Comparison of ENCODE assay signal across 8 cellular contexts in genomic region chr16:5034167-5034523, GRCh38. TPM values are rescaled to one million over a fixed set of nuclear protein-coding genes. Genes with fewer than 3 reads are reported as not detected.
A peak's percentile ranks its signal among the peaks of the same experiment; 100 is the strongest.
DNase-seq lines count a peak whose midpoint lies in the region; ATAC-seq and TF ChIP-seq lines count a peak whose summit lies in the region.

No MANE protein-coding gene starts in this region.

- H3K4me1 ChIP-seq in GM23338 (ENCODE audit: insufficient read depth) = peaks cover 32% of the 10 kb centered on the region

- H3K27me3 Mint-ChIP-seq in GM23338 (ENCODE audit: insufficient read depth, low read depth, poor library complexity) (peaks cover 30% of the 10 kb centered on the region), WTC11 (ENCODE audit: low read depth) (no peaks in the 10 kb centered on the region), glutamatergic neuron (ENCODE audit: unreplicated experiment) (peaks cover 10% of the 10 kb centered on the region)

- peak overlapping the region; percentile 54; the same call in 1 of the 2 replicates for H2AFZ ChIP-seq in GM23338

- peaks cover 6% of the 10 kb centered on the region for H3K27me3 ChIP-seq in GM23338 (ENCODE audit: insufficient read depth)

- no peak for DNase-seq in GM23338 (ENCODE audit: low spot score)
- no peak for DNase-seq in WTC11 (ENCODE audit: low spot score)
- no peak for DNase-seq in glutamatergic neuron
- DNase-seq in activated CD4-positive, alpha-beta T cell treated with anti-CD3 and anti-CD28 coated beads, Interleukin-2, amount 50 U/mL, for 48 hours = no peak
- no peak for DNase-seq in epidermal melanocyte (ENCODE audit: insufficient read length, low spot score)

- no peak overlapping the region for H3K27ac ChIP-seq in GM23338 (ENCODE audit: low read depth)
- peak overlapping the region in 20 of 21 experiments; percentile 2 to 87 (median 78) for H3K27ac ChIP-seq in skin epidermis

- 0 out of 2 replicates have a peak overlapping the region, but pooled peaks have one; percentile 16 for H3K27ac Mint-ChIP-seq in GM23338
- peak overlapping the region; percentile 24 for H3K27ac Mint-ChIP-seq in WTC11
- peak overlapping the region; percentile 73 for H3K27ac Mint-ChIP-seq in glutamatergic neuron (ENCODE audit: unreplicated experiment)

- H3K4me3 ChIP-seq in GM23338 (peak overlapping the region; percentile 90), skin epidermis (peak overlapping the region; percentile 53 to 98 (median 91))

- CTCF ChIA-PET in WTC11 (lab: Charles Lee) = interaction anchor here (1.6 to 6.0 kb wide), 2 partner anchors 9 to 24 kb away, joined by 4 to 52 read pairs; no protein-coding TSS in a partner anchor

- peaks cover 39% of the 10 kb centered on the region for H3K4me1 Mint-ChIP-seq in GM23338
- H3K4me1 Mint-ChIP-seq in WTC11 = peaks cover 30% of the 10 kb centered on the region
- peaks cover 2% of the 10 kb centered on the region for H3K4me1 Mint-ChIP-seq in glutamatergic neuron (ENCODE audit: low read depth, unreplicated experiment)

- no peaks in the 10 kb centered on the region for H3K9me3 Mint-ChIP-seq in GM23338
- H3K9me3 Mint-ChIP-seq in WTC11 = no peaks in the 10 kb centered on the region
- peaks cover 8% of the 10 kb centered on the region for H3K9me3 Mint-ChIP-seq in glutamatergic neuron (ENCODE audit: unreplicated experiment)

- no peaks in the 10 kb centered on the region for H3K36me3 ChIP-seq in GM23338 (ENCODE audit: insufficient read depth)

- no peaks in the 10 kb centered on the region for H3K9me2 ChIP-seq in GM23338 (ENCODE audit: insufficient read depth)

- H4K20me1 ChIP-seq in GM23338 (replicated peaks; ENCODE audit: insufficient read depth) = no peaks in the 10 kb centered on the region

- peak overlapping the region; percentile 74 for H3K4me2 ChIP-seq in GM23338

- H3K36me3 Mint-ChIP-seq in GM23338 (ENCODE audit: low read depth) (no peaks in the 10 kb centered on the region; the same call in 2 of the 3 replicates), WTC11 (no peaks in the 10 kb centered on the region), glutamatergic neuron (ENCODE audit: unreplicated experiment) (no peaks in the 10 kb centered on the region)

- ATAC-seq in GM23338 (no peak), WTC11 (no peak), GM18498 (IDR thresholded peaks at IDR 0.05; ENCODE audit: unreplicated experiment) (no peak), GM21825 (IDR thresholded peaks at IDR 0.05; ENCODE audit: unreplicated experiment) (no peak)

- TF ChIP-seq CTCF in GM23338 (conservative IDR thresholded peaks at IDR 0.05; ENCODE audit: low read depth in 2 of 2) = no peak
- no peak for TF ChIP-seq CTCF in WTC11 (IDR thresholded peaks at IDR 0.05)
- no peak for TF ChIP-seq CTCF in glutamatergic neuron (IDR thresholded peaks at IDR 0.05; ENCODE audit: partially characterized antibody, unreplicated experiment)

- H3F3A ChIP-seq in GM23338 (replicated peaks; ENCODE audit: low read depth) = peaks cover 12% of the 10 kb centered on the region

- POLR2A ChIA-PET in WTC11 (lab: Charles Lee) = interaction anchor here (0.7 to 0.8 kb wide), 2 partner anchors 9 to 408 kb away, joined by 3 read pairs; no protein-coding TSS in a partner anchor

- H3K4me3 Mint-ChIP-seq in GM23338 (peak overlapping the region; percentile 83), WTC11 (peak overlapping the region; percentile 72), glutamatergic neuron (ENCODE audit: unreplicated experiment) (peak overlapping the region; percentile 89)

- no peaks in the 10 kb centered on the region; the same call in 1 of the 2 replicates for H3K79me2 ChIP-seq in GM23338 (replicated peaks; ENCODE audit: insufficient read depth)

TF ChIP-seq in GM23338, 12 proteins besides CTCF, POLR2A, EP300 and RAD21:
- no peak for TF ChIP-seq JUNB (IDR thresholded peaks at IDR 0.05; ENCODE audit: unreplicated experiment)
- TF ChIP-seq ZNF114 (CRISPR knock-in tag; IDR thresholded peaks at IDR 0.05) = no peak
- TF ChIP-seq CREB1 (CRISPR knock-in tag; IDR thresholded peaks at IDR 0.05; ENCODE audit: low read depth) = no peak
- TF ChIP-seq REST (IDR thresholded peaks at IDR 0.05; ENCODE audit: unreplicated experiment) = no peak

TF ChIP-seq in WTC11, 78 proteins besides CTCF, POLR2A, EP300 and RAD21:
- no peak for TF ChIP-seq EMX1 (CRISPR knock-in tag; IDR thresholded peaks at IDR 0.05)
- TF ChIP-seq, protein P1, sequence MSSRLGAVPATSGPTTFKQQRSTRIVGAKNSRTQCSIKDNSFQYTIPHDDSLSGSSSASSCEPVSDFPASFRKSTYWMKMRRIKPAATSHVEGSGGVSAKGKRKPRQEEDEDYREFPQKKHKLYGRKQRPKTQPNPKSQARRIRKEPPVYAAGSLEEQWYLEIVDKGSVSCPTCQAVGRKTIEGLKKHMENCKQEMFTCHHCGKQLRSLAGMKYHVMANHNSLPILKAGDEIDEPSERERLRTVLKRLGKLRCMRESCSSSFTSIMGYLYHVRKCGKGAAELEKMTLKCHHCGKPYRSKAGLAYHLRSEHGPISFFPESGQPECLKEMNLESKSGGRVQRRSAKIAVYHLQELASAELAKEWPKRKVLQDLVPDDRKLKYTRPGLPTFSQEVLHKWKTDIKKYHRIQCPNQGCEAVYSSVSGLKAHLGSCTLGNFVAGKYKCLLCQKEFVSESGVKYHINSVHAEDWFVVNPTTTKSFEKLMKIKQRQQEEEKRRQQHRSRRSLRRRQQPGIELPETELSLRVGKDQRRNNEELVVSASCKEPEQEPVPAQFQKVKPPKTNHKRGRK (CRISPR knock-in tag; IDR thresholded peaks at IDR 0.05; ENCODE audit: borderline replicate concordance) = no peak
- TF ChIP-seq HMGA2 (CRISPR knock-in tag; IDR thresholded peaks at IDR 0.05) = no peak
- TF ChIP-seq, protein P2, sequence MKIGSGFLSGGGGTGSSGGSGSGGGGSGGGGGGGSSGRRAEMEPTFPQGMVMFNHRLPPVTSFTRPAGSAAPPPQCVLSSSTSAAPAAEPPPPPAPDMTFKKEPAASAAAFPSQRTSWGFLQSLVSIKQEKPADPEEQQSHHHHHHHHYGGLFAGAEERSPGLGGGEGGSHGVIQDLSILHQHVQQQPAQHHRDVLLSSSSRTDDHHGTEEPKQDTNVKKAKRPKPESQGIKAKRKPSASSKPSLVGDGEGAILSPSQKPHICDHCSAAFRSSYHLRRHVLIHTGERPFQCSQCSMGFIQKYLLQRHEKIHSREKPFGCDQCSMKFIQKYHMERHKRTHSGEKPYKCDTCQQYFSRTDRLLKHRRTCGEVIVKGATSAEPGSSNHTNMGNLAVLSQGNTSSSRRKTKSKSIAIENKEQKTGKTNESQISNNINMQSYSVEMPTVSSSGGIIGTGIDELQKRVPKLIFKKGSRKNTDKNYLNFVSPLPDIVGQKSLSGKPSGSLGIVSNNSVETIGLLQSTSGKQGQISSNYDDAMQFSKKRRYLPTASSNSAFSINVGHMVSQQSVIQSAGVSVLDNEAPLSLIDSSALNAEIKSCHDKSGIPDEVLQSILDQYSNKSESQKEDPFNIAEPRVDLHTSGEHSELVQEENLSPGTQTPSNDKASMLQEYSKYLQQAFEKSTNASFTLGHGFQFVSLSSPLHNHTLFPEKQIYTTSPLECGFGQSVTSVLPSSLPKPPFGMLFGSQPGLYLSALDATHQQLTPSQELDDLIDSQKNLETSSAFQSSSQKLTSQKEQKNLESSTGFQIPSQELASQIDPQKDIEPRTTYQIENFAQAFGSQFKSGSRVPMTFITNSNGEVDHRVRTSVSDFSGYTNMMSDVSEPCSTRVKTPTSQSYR (CRISPR knock-in tag; IDR thresholded peaks at IDR 0.05) = no peak
- TF ChIP-seq ZNF396 (CRISPR knock-in tag; IDR thresholded peaks at IDR 0.05; ENCODE audit: borderline replicate concordance) = no peak
- TF ChIP-seq JAZF1 (CRISPR knock-in tag; IDR thresholded peaks at IDR 0.05) = no peak
- no peak for TF ChIP-seq NFYB (CRISPR knock-in tag; conservative IDR thresholded peaks at IDR 0.05; ENCODE audit: low read depth)
- no peak for TF ChIP-seq IRF2 (CRISPR knock-in tag; IDR thresholded peaks at IDR 0.05; ENCODE audit: borderline replicate concordance, low read depth)
- TF ChIP-seq E2F1 (CRISPR knock-in tag; IDR thresholded peaks at IDR 0.05) = no peak

RNA-seq across cellular contexts. Expression of gene NAGPA, which starts 0.4 kb away (rescaled TPM):
- total RNA-seq in GM23338 (2014; rRNA removed; shearing (Covaris generic)) = 13.1 and 20.7 TPM in 2 replicates
- 6.3 and 7.5 TPM in 2 replicates for polyA plus RNA-seq in GM23338 (2016; fragmentation: Nextera tagmentation; extraction: Ambion mirVana)
- total RNA-seq in WTC11 (2021) = 9.3 to 12.5 TPM (median 10.7 TPM) in 3 replicates
- total RNA-seq in glutamatergic neuron (ENCODE audit: unreplicated experiment) = 9.7 TPM

RNA-seq across cellular contexts. Expression of gene C16orf89, which starts 31.6 kb away (rescaled TPM):
- total RNA-seq in GM23338 (2014; rRNA removed; shearing (Covaris generic)) = 2.8 and 4.2 TPM in 2 replicates
- polyA plus RNA-seq in GM23338 (2016; fragmentation: Nextera tagmentation; extraction: Ambion mirVana) = 4.4 and 6.5 TPM in 2 replicates
- total RNA-seq in WTC11 (2021) (1.4 to 1.8 TPM (median 1.8 TPM) in 3 replicates), glutamatergic neuron (ENCODE audit: unreplicated experiment) (not detected)

RNA-seq across cellular contexts. Expression of gene ALG1, which starts 37.5 kb away (rescaled TPM):
- 30.0 and 36.4 TPM in 2 replicates for total RNA-seq in GM23338 (2014; rRNA removed; shearing (Covaris generic))
- polyA plus RNA-seq in GM23338 (2016; fragmentation: Nextera tagmentation; extraction: Ambion mirVana) = 19.2 and 20.2 TPM in 2 replicates
- 25.7 to 31.4 TPM (median 26.2 TPM) in 3 replicates for total RNA-seq in WTC11 (2021)
- total RNA-seq in glutamatergic neuron (ENCODE audit: unreplicated experiment) = 18.8 TPM

Comparison
In these comparisons a context has a peak if more than half of its experiments do, and no peak if none do; other contexts are left out.
1. H3K27ac Mint-ChIP-seq: peak in every context shown above with its lines; median percentile 73 in glutamatergic neuron; 24 in WTC11; 16 in GM23338.